In the genomic region with DNA sequence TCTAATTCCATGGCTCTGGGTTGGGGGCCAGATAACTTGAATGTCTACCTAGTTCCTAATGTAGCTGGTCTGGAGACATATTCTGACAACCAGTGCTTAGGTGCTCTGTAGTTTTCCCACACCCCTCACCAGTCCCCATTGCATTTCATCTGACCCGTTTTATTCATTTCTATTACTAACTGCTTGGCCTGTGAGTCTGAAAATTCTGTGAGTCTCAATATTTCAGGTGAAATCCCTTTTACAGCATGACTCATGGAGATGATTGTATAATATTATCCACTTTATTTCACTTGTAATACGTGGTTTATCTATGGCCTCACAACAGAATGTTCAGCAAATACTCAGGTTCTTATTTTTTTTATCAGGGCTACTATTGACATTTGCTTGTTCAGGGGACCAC, we compare ENCODE assay signal across 18 cellular contexts.
DNase-seq lines count a peak whose midpoint lies in the region; ATAC-seq and TF ChIP-seq lines count a peak whose summit lies in the region.
"Had no signal": no experiment of that assay in that cellular context is flagged by ENCODE, and none has a peak within 500 bp of the region (broad histone marks: within the 10 kb centered on the region; RNA-seq: fewer than 3 reads in every experiment).

No MANE protein-coding gene starts in this region.

- H3K9me3 ChIP-seq in SK-N-MC (ENCODE audit: low read depth, low read length) (no peaks in the 10 kb centered on the region), smooth muscle cell (replicated peaks; ENCODE audit: low read depth) (no peaks in the 10 kb centered on the region)
- H3K9me3 ChIP-seq: adrenal gland had no signal

- no peaks in the 10 kb centered on the region for H3K27me3 ChIP-seq in smooth muscle cell (ENCODE audit: low read depth)
- H3K27me3 ChIP-seq: adrenal gland had no signal

- ATAC-seq in HG03196 (IDR thresholded peaks at IDR 0.05; ENCODE audit: unreplicated experiment) (no peak), GM21526 (IDR thresholded peaks at IDR 0.05; ENCODE audit: low FRiP score, unreplicated experiment) (no peak)
- ATAC-seq: activated T-cell treated with anti-CD3 and anti-CD28 coated beads, Interleukin-2, amount 50 U/mL, for 72 hours; stimulated activated effector memory CD8-positive, alpha-beta T cell treated with anti-CD3 and anti-CD28 coated beads, Interleukin-12 subunit alpha, Interleukin-12 subunit beta, amount 100 ng/mL, for 72 hours had no signal

- no peak overlapping the region for H2AFZ ChIP-seq in smooth muscle cell (ENCODE audit: low read depth)

- no peak overlapping the region for H3K9ac ChIP-seq in SK-N-MC (ENCODE audit: insufficient read length)
- no peak overlapping the region for H3K9ac ChIP-seq in smooth muscle cell (ENCODE audit: low read depth)

- H3K27ac ChIP-seq in SK-N-MC (peak overlapping the region; percentile 84; the same call in 1 of the 2 replicates), smooth muscle cell (ENCODE audit: low read depth) (peak overlapping the region; percentile 22)
- H3K27ac ChIP-seq: VCaP had no signal

- peaks cover 8% of the 10 kb centered on the region for H3K4me1 ChIP-seq in smooth muscle cell (ENCODE audit: low read depth)

- peak overlapping the region; percentile 17 for H3K4me2 ChIP-seq in smooth muscle cell

- H3K36me3 ChIP-seq in SK-N-MC (ENCODE audit: insufficient read depth, low read length) = no peaks in the 10 kb centered on the region
- no peaks in the 10 kb centered on the region for H3K36me3 ChIP-seq in smooth muscle cell (ENCODE audit: low read depth)
- H3K36me3 ChIP-seq: adrenal gland had no signal

- no peaks in the 10 kb centered on the region for H4K20me1 ChIP-seq in smooth muscle cell (ENCODE audit: low read depth)

- H3K79me2 ChIP-seq in smooth muscle cell (ENCODE audit: low read depth) = no peaks in the 10 kb centered on the region

- H3F3A ChIP-seq in smooth muscle cell (ENCODE audit: low read depth) = no peaks in the 10 kb centered on the region

- WGBS in smooth muscle cell (ENCODE audit: low lambda C conversion rate) = 83% methylated on average over 2 of the region's 2 CpGs

- no peak overlapping the region for H3K4me3 ChIP-seq in SK-N-MC
- no peak overlapping the region for H3K4me3 ChIP-seq in fibroblast of the aortic adventitia (ENCODE audit: low read depth, low read length)
- H3K4me3 ChIP-seq in smooth muscle cell = no peak overlapping the region
- H3K4me3 ChIP-seq: adrenal gland had no signal

- DNase-seq in HT1080 (ENCODE audit: low read depth) (peak; percentile 8), SK-N-MC (ENCODE audit: low read depth, low spot score) (no peak), fibroblast of the aortic adventitia (ENCODE audit: low read depth) (peak; percentile 35), smooth muscle cell (lab: John Stamatoyannopoulos, UW; ENCODE audit: unreplicated experiment) (no peak)
- DNase-seq in stimulated activated CD4-positive, alpha-beta T cell treated with anti-CD3 and anti-CD28 coated beads, Interleukin-1b, Interleukin-23, amount 100 ng/mL, for 48 hours = no peak
- DNase-seq: activated CD4-positive, alpha-beta memory T cell treated with anti-CD3 and anti-CD28 coated beads, Interleukin-2, amount 10 ng/mL, durations not matched to agents 7 days and 5 days; activated T-cell treated with anti-CD3 and anti-CD28 coated beads, Interleukin-2, amount 50 U/mL, for 72 hours; adrenal gland; effector memory CD4-positive, alpha-beta T cell; GOT3; midbrain; NCI-H1694; NCI-H2227 treated with DMSO at 0.1 percent for 48 hours; nephron progenitor cell had no signal

- no peak for TF ChIP-seq CTCF in fibroblast of the aortic adventitia (IDR thresholded peaks at IDR 0.05; ENCODE audit: insufficient read depth, low read length)
- no peak for TF ChIP-seq CTCF in smooth muscle cell (IDR thresholded peaks at IDR 0.05; ENCODE audit: borderline replicate concordance, insufficient read depth, poor library complexity, severe bottlenecking)

Comparison
In these comparisons a context has a peak if more than half of its experiments do, and no peak if none do; other contexts are left out.
1. DNase-seq: peak in HT1080 (single experiment) and fibroblast of the aortic adventitia (single experiment); none in SK-N-MC (single experiment), smooth muscle cell (single experiment) and stimulated activated CD4-positive, alpha-beta T cell treated with anti-CD3 and anti-CD28 coated beads, Interleukin-1b, Interleukin-23, amount 100 ng/mL, for 48 hours (single experiment).